In the genomic region with DNA sequence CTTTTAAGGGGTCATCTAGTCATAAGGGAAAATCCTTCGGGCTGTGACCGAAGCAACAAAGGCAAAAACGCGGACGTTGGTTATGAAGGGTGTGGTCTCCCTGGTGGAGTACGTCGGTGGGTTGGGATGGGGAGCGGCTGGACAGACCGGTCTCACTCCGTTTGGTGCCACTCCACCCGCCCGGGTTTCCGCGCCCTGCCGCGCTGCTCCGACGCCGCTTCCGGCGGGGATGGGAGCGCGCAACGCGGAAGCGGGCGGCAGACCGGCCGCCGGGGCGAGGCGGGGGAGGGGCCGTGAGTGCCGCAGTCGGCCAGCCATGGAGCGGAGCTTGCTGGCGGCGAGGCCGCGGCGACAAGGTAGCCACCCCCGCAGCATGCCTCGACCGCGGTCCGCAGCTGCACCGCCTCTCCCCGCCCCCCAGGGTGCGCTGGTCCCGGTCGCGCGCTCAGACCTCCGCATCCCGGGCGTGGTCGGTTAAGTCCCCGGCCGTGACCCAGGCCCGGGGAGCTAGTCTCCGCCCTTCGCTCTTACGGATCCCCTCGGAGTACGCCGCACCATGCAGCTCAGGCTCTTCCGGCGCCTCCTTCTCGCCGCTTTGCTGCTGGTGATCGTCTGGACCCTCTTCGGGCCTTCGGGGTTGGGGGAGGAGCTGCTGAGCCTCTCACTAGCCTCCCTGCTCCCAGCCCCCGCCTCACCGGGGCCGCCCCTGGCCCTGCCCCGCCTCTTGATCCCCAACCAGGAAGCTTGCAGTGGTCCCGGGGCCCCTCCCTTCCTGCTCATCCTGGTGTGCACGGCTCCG, we compare ENCODE assay signal across 1 cellular context.
TF ChIP-seq lines count a peak whose summit lies in the region.

A gene with protein sequence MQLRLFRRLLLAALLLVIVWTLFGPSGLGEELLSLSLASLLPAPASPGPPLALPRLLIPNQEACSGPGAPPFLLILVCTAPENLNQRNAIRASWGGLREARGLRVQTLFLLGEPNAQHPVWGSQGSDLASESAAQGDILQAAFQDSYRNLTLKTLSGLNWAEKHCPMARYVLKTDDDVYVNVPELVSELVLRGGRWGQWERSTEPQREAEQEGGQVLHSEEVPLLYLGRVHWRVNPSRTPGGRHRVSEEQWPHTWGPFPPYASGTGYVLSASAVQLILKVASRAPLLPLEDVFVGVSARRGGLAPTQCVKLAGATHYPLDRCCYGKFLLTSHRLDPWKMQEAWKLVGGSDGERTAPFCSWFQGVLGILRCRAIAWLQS (plus strand): TSS at position 260 of the 799 bp plus-strand sequence. CDS start 297 bp downstream, at position 557.

TF ChIP-seq in K562, 482 proteins besides CTCF, POLR2A, EP300 and RAD21 (continued from another document and continues in another):
- no peak for TF ChIP-seq RBM17 (IDR thresholded peaks at IDR 0.05; ENCODE audit: borderline replicate concordance, low read depth, low read length)
- TF ChIP-seq RFX5 (IDR thresholded peaks at IDR 0.05; ENCODE audit: low read depth, low read length): no peak
- peak; percentile 78 to 82 for TF ChIP-seq NRF1 (conservative IDR thresholded peaks at IDR 0.05 in 1 of 2, IDR thresholded peaks at IDR 0.05 in 1 of 2)
- TF ChIP-seq, protein P1, sequence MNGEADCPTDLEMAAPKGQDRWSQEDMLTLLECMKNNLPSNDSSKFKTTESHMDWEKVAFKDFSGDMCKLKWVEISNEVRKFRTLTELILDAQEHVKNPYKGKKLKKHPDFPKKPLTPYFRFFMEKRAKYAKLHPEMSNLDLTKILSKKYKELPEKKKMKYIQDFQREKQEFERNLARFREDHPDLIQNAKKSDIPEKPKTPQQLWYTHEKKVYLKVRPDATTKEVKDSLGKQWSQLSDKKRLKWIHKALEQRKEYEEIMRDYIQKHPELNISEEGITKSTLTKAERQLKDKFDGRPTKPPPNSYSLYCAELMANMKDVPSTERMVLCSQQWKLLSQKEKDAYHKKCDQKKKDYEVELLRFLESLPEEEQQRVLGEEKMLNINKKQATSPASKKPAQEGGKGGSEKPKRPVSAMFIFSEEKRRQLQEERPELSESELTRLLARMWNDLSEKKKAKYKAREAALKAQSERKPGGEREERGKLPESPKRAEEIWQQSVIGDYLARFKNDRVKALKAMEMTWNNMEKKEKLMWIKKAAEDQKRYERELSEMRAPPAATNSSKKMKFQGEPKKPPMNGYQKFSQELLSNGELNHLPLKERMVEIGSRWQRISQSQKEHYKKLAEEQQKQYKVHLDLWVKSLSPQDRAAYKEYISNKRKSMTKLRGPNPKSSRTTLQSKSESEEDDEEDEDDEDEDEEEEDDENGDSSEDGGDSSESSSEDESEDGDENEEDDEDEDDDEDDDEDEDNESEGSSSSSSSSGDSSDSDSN (IDR thresholded peaks at IDR 0.05; ENCODE audit: borderline replicate concordance in 1 of 2, low read depth in 2 of 2, low read length in 2 of 2): no peak
- no peak for TF ChIP-seq CBX2 (IDR thresholded peaks at IDR 0.05; ENCODE audit: insufficient read depth, low read length, poor library complexity, severe bottlenecking)
- TF ChIP-seq ZNF165 (CRISPR knock-in tag; IDR thresholded peaks at IDR 0.05; ENCODE audit: borderline replicate concordance): no peak
- peak; percentile 4 for TF ChIP-seq POU5F1 (IDR thresholded peaks at IDR 0.05; ENCODE audit: borderline replicate concordance, low read depth, low read length, partially characterized antibody)
- TF ChIP-seq, protein P2, sequence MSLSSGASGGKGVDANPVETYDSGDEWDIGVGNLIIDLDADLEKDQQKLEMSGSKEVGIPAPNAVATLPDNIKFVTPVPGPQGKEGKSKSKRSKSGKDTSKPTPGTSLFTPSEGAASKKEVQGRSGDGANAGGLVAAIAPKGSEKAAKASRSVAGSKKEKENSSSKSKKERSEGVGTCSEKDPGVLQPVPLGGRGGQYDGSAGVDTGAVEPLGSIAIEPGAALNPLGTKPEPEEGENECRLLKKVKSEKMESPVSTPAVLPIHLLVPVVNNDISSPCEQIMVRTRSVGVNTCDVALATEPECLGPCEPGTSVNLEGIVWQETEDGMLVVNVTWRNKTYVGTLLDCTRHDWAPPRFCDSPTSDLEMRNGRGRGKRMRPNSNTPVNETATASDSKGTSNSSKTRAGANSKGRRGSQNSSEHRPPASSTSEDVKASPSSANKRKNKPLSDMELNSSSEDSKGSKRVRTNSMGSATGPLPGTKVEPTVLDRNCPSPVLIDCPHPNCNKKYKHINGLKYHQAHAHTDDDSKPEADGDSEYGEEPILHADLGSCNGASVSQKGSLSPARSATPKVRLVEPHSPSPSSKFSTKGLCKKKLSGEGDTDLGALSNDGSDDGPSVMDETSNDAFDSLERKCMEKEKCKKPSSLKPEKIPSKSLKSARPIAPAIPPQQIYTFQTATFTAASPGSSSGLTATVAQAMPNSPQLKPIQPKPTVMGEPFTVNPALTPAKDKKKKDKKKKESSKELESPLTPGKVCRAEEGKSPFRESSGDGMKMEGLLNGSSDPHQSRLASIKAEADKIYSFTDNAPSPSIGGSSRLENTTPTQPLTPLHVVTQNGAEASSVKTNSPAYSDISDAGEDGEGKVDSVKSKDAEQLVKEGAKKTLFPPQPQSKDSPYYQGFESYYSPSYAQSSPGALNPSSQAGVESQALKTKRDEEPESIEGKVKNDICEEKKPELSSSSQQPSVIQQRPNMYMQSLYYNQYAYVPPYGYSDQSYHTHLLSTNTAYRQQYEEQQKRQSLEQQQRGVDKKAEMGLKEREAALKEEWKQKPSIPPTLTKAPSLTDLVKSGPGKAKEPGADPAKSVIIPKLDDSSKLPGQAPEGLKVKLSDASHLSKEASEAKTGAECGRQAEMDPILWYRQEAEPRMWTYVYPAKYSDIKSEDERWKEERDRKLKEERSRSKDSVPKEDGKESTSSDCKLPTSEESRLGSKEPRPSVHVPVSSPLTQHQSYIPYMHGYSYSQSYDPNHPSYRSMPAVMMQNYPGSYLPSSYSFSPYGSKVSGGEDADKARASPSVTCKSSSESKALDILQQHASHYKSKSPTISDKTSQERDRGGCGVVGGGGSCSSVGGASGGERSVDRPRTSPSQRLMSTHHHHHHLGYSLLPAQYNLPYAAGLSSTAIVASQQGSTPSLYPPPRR (CRISPR knock-in tag; IDR thresholded peaks at IDR 0.05; ENCODE audit: borderline replicate concordance): peak; percentile 93; the same call in 1 of the 2 replicates
- TF ChIP-seq ELF2 (CRISPR knock-in tag; IDR thresholded peaks at IDR 0.05): peak; percentile 94
- TF ChIP-seq HSF4 (CRISPR knock-in tag; IDR thresholded peaks at IDR 0.05; ENCODE audit: borderline replicate concordance): no peak
- TF ChIP-seq, protein P3, sequence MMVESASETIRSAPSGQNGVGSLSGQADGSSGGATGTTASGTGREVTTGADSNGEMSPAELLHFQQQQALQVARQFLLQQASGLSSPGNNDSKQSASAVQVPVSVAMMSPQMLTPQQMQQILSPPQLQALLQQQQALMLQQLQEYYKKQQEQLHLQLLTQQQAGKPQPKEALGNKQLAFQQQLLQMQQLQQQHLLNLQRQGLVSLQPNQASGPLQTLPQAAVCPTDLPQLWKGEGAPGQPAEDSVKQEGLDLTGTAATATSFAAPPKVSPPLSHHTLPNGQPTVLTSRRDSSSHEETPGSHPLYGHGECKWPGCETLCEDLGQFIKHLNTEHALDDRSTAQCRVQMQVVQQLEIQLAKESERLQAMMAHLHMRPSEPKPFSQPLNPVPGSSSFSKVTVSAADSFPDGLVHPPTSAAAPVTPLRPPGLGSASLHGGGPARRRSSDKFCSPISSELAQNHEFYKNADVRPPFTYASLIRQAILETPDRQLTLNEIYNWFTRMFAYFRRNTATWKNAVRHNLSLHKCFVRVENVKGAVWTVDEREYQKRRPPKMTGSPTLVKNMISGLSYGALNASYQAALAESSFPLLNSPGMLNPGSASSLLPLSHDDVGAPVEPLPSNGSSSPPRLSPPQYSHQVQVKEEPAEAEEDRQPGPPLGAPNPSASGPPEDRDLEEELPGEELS (CRISPR knock-in tag; IDR thresholded peaks at IDR 0.05; ENCODE audit: borderline replicate concordance): peak; percentile 92; the same call in 1 of the 2 replicates
- TF ChIP-seq CC2D1A (IDR thresholded peaks at IDR 0.05): peak; percentile 13; the same call in 1 of the 2 replicates
- peak; percentile 95 for TF ChIP-seq ZNF77 (CRISPR knock-in tag; IDR thresholded peaks at IDR 0.05)
- TF ChIP-seq SREBF2 (CRISPR knock-in tag; IDR thresholded peaks at IDR 0.05): no peak
- TF ChIP-seq NR3C1 (CRISPR knock-in tag; IDR thresholded peaks at IDR 0.05): no peak
- TF ChIP-seq ZNF24 (IDR thresholded peaks at IDR 0.05): peak; percentile 80
- TF ChIP-seq CHD4 (IDR thresholded peaks at IDR 0.05; ENCODE audit: insufficient read depth, insufficient replicate concordance, low read depth, low read length, poor library complexity, severe bottlenecking): no peak
- TF ChIP-seq CTBP1 (IDR thresholded peaks at IDR 0.05; ENCODE audit: borderline replicate concordance): peak; percentile 100
- peak; percentile 58; the same call in 1 of the 2 replicates for TF ChIP-seq ZNF324 (CRISPR knock-in tag; IDR thresholded peaks at IDR 0.05)
- TF ChIP-seq ZNF717 (CRISPR knock-in tag; IDR thresholded peaks at IDR 0.05): 0 out of 2 replicates have a peak, but pooled peaks have one; percentile 76
- no peak for TF ChIP-seq PRMT5 (CRISPR knock-in tag; IDR thresholded peaks at IDR 0.05)
- TF ChIP-seq PRPF4 (IDR thresholded peaks at IDR 0.05; ENCODE audit: insufficient read depth, low read depth, low read length, poor library complexity, severe bottlenecking): peak; percentile 48
- TF ChIP-seq, protein P4, sequence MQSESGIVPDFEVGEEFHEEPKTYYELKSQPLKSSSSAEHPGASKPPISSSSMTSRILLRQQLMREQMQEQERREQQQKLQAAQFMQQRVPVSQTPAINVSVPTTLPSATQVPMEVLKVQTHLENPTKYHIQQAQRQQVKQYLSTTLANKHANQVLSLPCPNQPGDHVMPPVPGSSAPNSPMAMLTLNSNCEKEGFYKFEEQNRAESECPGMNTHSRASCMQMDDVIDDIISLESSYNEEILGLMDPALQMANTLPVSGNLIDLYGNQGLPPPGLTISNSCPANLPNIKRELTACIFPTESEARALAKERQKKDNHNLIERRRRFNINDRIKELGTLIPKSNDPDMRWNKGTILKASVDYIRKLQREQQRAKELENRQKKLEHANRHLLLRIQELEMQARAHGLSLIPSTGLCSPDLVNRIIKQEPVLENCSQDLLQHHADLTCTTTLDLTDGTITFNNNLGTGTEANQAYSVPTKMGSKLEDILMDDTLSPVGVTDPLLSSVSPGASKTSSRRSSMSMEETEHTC (IDR thresholded peaks at IDR 0.05): peak; percentile 67
- no peak for TF ChIP-seq ZNF79 (CRISPR knock-in tag; IDR thresholded peaks at IDR 0.05; ENCODE audit: low read depth)
- no peak for TF ChIP-seq NR2F6 (CRISPR knock-in tag; IDR thresholded peaks at IDR 0.05)
- TF ChIP-seq XRCC3 (IDR thresholded peaks at IDR 0.05): no peak
- TF ChIP-seq ZNF133 (CRISPR knock-in tag; IDR thresholded peaks at IDR 0.05): no peak
- no peak for TF ChIP-seq PTTG1 (tag; IDR thresholded peaks at IDR 0.05; ENCODE audit: low read depth)
- TF ChIP-seq ZNF12 (CRISPR knock-in tag; IDR thresholded peaks at IDR 0.05): no peak; the same call in 1 of the 2 replicates
- TF ChIP-seq ZNF780A (CRISPR knock-in tag; IDR thresholded peaks at IDR 0.05): peak; percentile 81; the same call in 1 of the 2 replicates
- peak; percentile 84; the same call in 1 of the 2 replicates for TF ChIP-seq EP400 (IDR thresholded peaks at IDR 0.05)
- TF ChIP-seq ZBTB7A (IDR thresholded peaks at IDR 0.05; ENCODE audit: borderline replicate concordance, control insufficient read depth, low read depth, low read length): peak; percentile 88
- TF ChIP-seq TAF7 (tag; IDR thresholded peaks at IDR 0.05): no peak; the same call in 1 of the 2 replicates
- TF ChIP-seq ZKSCAN1 (IDR thresholded peaks at IDR 0.05; ENCODE audit: low read depth, low read length): peak; percentile 55
- no peak for TF ChIP-seq MECOM (CRISPR knock-in tag; IDR thresholded peaks at IDR 0.05)
- TF ChIP-seq PHF20 (IDR thresholded peaks at IDR 0.05; ENCODE audit: partially characterized antibody): peak; percentile 67
- TF ChIP-seq ZNF124 (CRISPR knock-in tag; IDR thresholded peaks at IDR 0.05): no peak
- 0 out of 2 replicates have a peak, but pooled peaks have one; percentile 38 for TF ChIP-seq EHMT2 (IDR thresholded peaks at IDR 0.05)
- peak in 1 of 2 experiments; percentile 61; a peak in 3 of 4 replicates for TF ChIP-seq TRIM24 (IDR thresholded peaks at IDR 0.05)
- TF ChIP-seq, protein P5, sequence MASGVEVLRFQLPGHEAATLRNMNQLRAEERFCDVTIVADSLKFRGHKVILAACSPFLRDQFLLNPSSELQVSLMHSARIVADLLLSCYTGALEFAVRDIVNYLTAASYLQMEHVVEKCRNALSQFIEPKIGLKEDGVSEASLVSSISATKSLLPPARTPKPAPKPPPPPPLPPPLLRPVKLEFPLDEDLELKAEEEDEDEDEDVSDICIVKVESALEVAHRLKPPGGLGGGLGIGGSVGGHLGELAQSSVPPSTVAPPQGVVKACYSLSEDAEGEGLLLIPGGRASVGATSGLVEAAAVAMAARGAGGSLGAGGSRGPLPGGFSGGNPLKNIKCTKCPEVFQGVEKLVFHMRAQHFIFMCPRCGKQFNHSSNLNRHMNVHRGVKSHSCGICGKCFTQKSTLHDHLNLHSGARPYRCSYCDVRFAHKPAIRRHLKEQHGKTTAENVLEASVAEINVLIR (CRISPR knock-in tag; IDR thresholded peaks at IDR 0.05): no peak
- TF ChIP-seq MTA1 (IDR thresholded peaks at IDR 0.05; ENCODE audit: borderline replicate concordance): no peak
- peak; percentile 90 for TF ChIP-seq ZNF586 (CRISPR knock-in tag; conservative IDR thresholded peaks at IDR 0.05)
- no peak for TF ChIP-seq ZNF184 (CRISPR knock-in tag; IDR thresholded peaks at IDR 0.05)
- no peak for TF ChIP-seq TEAD2 (tag; IDR thresholded peaks at IDR 0.05)
- TF ChIP-seq, protein P6, sequence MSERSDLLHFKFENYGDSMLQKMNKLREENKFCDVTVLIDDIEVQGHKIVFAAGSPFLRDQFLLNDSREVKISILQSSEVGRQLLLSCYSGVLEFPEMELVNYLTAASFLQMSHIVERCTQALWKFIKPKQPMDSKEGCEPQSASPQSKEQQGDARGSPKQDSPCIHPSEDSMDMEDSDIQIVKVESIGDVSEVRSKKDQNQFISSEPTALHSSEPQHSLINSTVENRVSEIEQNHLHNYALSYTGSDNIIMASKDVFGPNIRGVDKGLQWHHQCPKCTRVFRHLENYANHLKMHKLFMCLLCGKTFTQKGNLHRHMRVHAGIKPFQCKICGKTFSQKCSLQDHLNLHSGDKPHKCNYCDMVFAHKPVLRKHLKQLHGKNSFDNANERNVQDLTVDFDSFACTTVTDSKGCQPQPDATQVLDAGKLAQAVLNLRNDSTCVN (CRISPR knock-in tag; IDR thresholded peaks at IDR 0.05): peak; percentile 81; the same call in 1 of the 2 replicates
- TF ChIP-seq, protein P7, sequence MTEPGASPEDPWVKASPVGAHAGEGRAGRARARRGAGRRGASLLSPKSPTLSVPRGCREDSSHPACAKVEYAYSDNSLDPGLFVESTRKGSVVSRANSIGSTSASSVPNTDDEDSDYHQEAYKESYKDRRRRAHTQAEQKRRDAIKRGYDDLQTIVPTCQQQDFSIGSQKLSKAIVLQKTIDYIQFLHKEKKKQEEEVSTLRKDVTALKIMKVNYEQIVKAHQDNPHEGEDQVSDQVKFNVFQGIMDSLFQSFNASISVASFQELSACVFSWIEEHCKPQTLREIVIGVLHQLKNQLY (CRISPR knock-in tag; conservative IDR thresholded peaks at IDR 0.05): no peak; a peak in 1 of 4 replicates
- peak; percentile 51; the same call in 1 of the 2 replicates for TF ChIP-seq XRCC5 (IDR thresholded peaks at IDR 0.05; ENCODE audit: low read depth, low read length)
- peak; percentile 74 for TF ChIP-seq ZNF57 (CRISPR knock-in tag; IDR thresholded peaks at IDR 0.05)
- peak; percentile 90 for TF ChIP-seq RNF2 (IDR thresholded peaks at IDR 0.05)
- 0 out of 2 replicates have a peak, but pooled peaks have one; percentile 94 for TF ChIP-seq MED1 (CRISPR knock-in tag; IDR thresholded peaks at IDR 0.05; ENCODE audit: borderline replicate concordance)
- TF ChIP-seq TEAD1 (CRISPR knock-in tag; IDR thresholded peaks at IDR 0.05): peak; percentile 77 to 82; a peak in 3 of 4 replicates
- no peak for TF ChIP-seq SRSF1 (IDR thresholded peaks at IDR 0.05; ENCODE audit: low read depth, low read length)
